8 cellular contexts compared by ENCODE assay signal in genomic region chr20:62301111-62301668, GRCh38. TPM values are rescaled to one million over a fixed set of nuclear protein-coding genes. Genes with fewer than 3 reads are reported as not detected.
DNase-seq lines count a peak whose midpoint lies in the region; ATAC-seq and TF ChIP-seq lines count a peak whose summit lies in the region.

No MANE protein-coding gene starts in this region.

- H3K4me1 Mint-ChIP-seq in stimulated activated naive CD8-positive, alpha-beta T cell treated with anti-CD3 and anti-CD28 coated beads, Interleukin-15, Interleukin-2, amounts not matched to agents 100 ng/mL and 50 ng/mL, for 24 hours (ENCODE audit: low read depth): peaks cover 23% of the 10 kb centered on the region
- H3K4me1 Mint-ChIP-seq in stimulated activated naive CD8-positive, alpha-beta T cell treated with anti-CD3 and anti-CD28 coated beads, Interleukin-15, amount 100 ng/mL, for 72 hours: peaks cover 45% of the 10 kb centered on the region
- H3K4me1 Mint-ChIP-seq in activated T-helper 2 cell treated with anti-CD3 and anti-CD28 coated beads, Interferon-gamma antibody, Interleukin-2, Interleukin-4, amounts not matched to agents 10 μg/mL and 5 μg/mL and 100 μg/mL, durations not matched to agents 14 hours and 24 hours and 36 hours (ENCODE audit: low read depth): peaks cover 13% of the 10 kb centered on the region
- H3K4me1 Mint-ChIP-seq in mesothelial cell of epicardium: peaks cover 15% of the 10 kb centered on the region

- no peak for TF ChIP-seq CTCF in mesothelial cell of epicardium (IDR thresholded peaks at IDR 0.05; ENCODE audit: unreplicated experiment)

- DNase-seq in stimulated activated naive CD8-positive, alpha-beta T cell treated with anti-CD3 and anti-CD28 coated beads, Interleukin-15, amount 100 ng/mL, for 72 hours: no peak
- no peak for DNase-seq in activated T-helper 2 cell treated with anti-CD3 and anti-CD28 coated beads, Interferon-gamma antibody, Interleukin-2, Interleukin-4, amounts not matched to agents 10 μg/mL and 5 μg/mL and 100 μg/mL, durations not matched to agents 14 hours and 24 hours and 36 hours (ENCODE audit: low spot score)
- DNase-seq in mesothelial cell of epicardium (ENCODE audit: low spot score in 2 of 2, unreplicated experiment in 2 of 2): no peak
- no peak for DNase-seq in AG20443 (ENCODE audit: low spot score)

- peak overlapping the region; percentile 61 for H3K4me3 Mint-ChIP-seq in stimulated activated naive CD8-positive, alpha-beta T cell treated with anti-CD3 and anti-CD28 coated beads, Interleukin-15, Interleukin-2, amounts not matched to agents 100 ng/mL and 50 ng/mL, for 24 hours
- H3K4me3 Mint-ChIP-seq in stimulated activated naive CD8-positive, alpha-beta T cell treated with anti-CD3 and anti-CD28 coated beads, Interleukin-15, amount 100 ng/mL, for 72 hours: no peak overlapping the region
- H3K4me3 Mint-ChIP-seq in activated T-helper 2 cell treated with anti-CD3 and anti-CD28 coated beads, Interferon-gamma antibody, Interleukin-2, Interleukin-4, amounts not matched to agents 10 μg/mL and 5 μg/mL and 100 μg/mL, durations not matched to agents 14 hours and 24 hours and 36 hours (ENCODE audit: low read depth): peak overlapping the region; percentile 93
- peak overlapping the region; percentile 50 for H3K4me3 Mint-ChIP-seq in mesothelial cell of epicardium

- intact Hi-C loops in activated T-helper 2 cell treated with anti-CD3 and anti-CD28 coated beads, Interferon-gamma antibody, Interleukin-2, Interleukin-4, amounts not matched to agents 10 μg/mL and 5 μg/mL and 100 μg/mL, durations not matched to agents 14 hours and 24 hours and 36 hours (cut with micrococcal nuclease): loop anchor here (5.0 kb wide), 4 partner anchors 179 to 491 kb away; partner anchors contain the start of genes LSM14B and TAF4

- peaks cover 24% of the 10 kb centered on the region for H3K36me3 Mint-ChIP-seq in stimulated activated naive CD8-positive, alpha-beta T cell treated with anti-CD3 and anti-CD28 coated beads, Interleukin-15, Interleukin-2, amounts not matched to agents 100 ng/mL and 50 ng/mL, for 24 hours (ENCODE audit: low read depth)
- H3K36me3 Mint-ChIP-seq in activated T-helper 2 cell treated with anti-CD3 and anti-CD28 coated beads, Interferon-gamma antibody, Interleukin-2, Interleukin-4, amounts not matched to agents 10 μg/mL and 5 μg/mL and 100 μg/mL, durations not matched to agents 14 hours and 24 hours and 36 hours (ENCODE audit: low read depth): peaks cover 27% of the 10 kb centered on the region
- peaks cover 3% of the 10 kb centered on the region for H3K36me3 Mint-ChIP-seq in mesothelial cell of epicardium

- H3K27me3 Mint-ChIP-seq in stimulated activated naive CD8-positive, alpha-beta T cell treated with anti-CD3 and anti-CD28 coated beads, Interleukin-15, Interleukin-2, amounts not matched to agents 100 ng/mL and 50 ng/mL, for 24 hours: no peaks in the 10 kb centered on the region
- no peaks in the 10 kb centered on the region for H3K27me3 Mint-ChIP-seq in stimulated activated naive CD8-positive, alpha-beta T cell treated with anti-CD3 and anti-CD28 coated beads, Interleukin-15, amount 100 ng/mL, for 72 hours
- H3K27me3 Mint-ChIP-seq in activated T-helper 2 cell treated with anti-CD3 and anti-CD28 coated beads, Interferon-gamma antibody, Interleukin-2, Interleukin-4, amounts not matched to agents 10 μg/mL and 5 μg/mL and 100 μg/mL, durations not matched to agents 14 hours and 24 hours and 36 hours (ENCODE audit: low read depth): no peaks in the 10 kb centered on the region
- no peaks in the 10 kb centered on the region for H3K27me3 Mint-ChIP-seq in mesothelial cell of epicardium (ENCODE audit: low read depth)

- H3K27ac Mint-ChIP-seq in stimulated activated naive CD8-positive, alpha-beta T cell treated with anti-CD3 and anti-CD28 coated beads, Interleukin-15, Interleukin-2, amounts not matched to agents 100 ng/mL and 50 ng/mL, for 24 hours: no peak overlapping the region
- no peak overlapping the region for H3K27ac Mint-ChIP-seq in stimulated activated naive CD8-positive, alpha-beta T cell treated with anti-CD3 and anti-CD28 coated beads, Interleukin-15, amount 100 ng/mL, for 72 hours
- H3K27ac Mint-ChIP-seq in activated T-helper 2 cell treated with anti-CD3 and anti-CD28 coated beads, Interferon-gamma antibody, Interleukin-2, Interleukin-4, amounts not matched to agents 10 μg/mL and 5 μg/mL and 100 μg/mL, durations not matched to agents 14 hours and 24 hours and 36 hours: peak overlapping the region; percentile 66
- H3K27ac Mint-ChIP-seq in mesothelial cell of epicardium: peak overlapping the region; percentile 72

- H3K9me3 Mint-ChIP-seq in stimulated activated naive CD8-positive, alpha-beta T cell treated with anti-CD3 and anti-CD28 coated beads, Interleukin-15, Interleukin-2, amounts not matched to agents 100 ng/mL and 50 ng/mL, for 24 hours: no peaks in the 10 kb centered on the region
- no peaks in the 10 kb centered on the region for H3K9me3 Mint-ChIP-seq in stimulated activated naive CD8-positive, alpha-beta T cell treated with anti-CD3 and anti-CD28 coated beads, Interleukin-15, amount 100 ng/mL, for 72 hours
- no peaks in the 10 kb centered on the region for H3K9me3 Mint-ChIP-seq in activated T-helper 2 cell treated with anti-CD3 and anti-CD28 coated beads, Interferon-gamma antibody, Interleukin-2, Interleukin-4, amounts not matched to agents 10 μg/mL and 5 μg/mL and 100 μg/mL, durations not matched to agents 14 hours and 24 hours and 36 hours
- no peaks in the 10 kb centered on the region for H3K9me3 Mint-ChIP-seq in mesothelial cell of epicardium

- ATAC-seq in stimulated activated naive CD8-positive, alpha-beta T cell treated with anti-CD3 and anti-CD28 coated beads, Interleukin-15, amount 100 ng/mL, for 72 hours: no peak
- no peak for ATAC-seq in GM21390 (IDR thresholded peaks at IDR 0.05; ENCODE audit: unreplicated experiment)
- ATAC-seq in HG03520 (IDR thresholded peaks at IDR 0.05; ENCODE audit: unreplicated experiment): no peak
- no peak for ATAC-seq in GM19452 (IDR thresholded peaks at IDR 0.05; ENCODE audit: unreplicated experiment)

RNA-seq across cellular contexts. Expression of gene ADRM1, which starts 1.6 kb away (rescaled TPM):
- total RNA-seq in activated T-helper 2 cell treated with anti-CD3 and anti-CD28 coated beads, Interferon-gamma antibody, Interleukin-2, Interleukin-4, amounts not matched to agents 10 μg/mL and 5 μg/mL and 100 μg/mL, durations not matched to agents 14 hours and 24 hours and 36 hours: 152 and 171 TPM in 2 replicates
- total RNA-seq in mesothelial cell of epicardium: 58.8 to 60.8 TPM (median 59.0 TPM) in 3 replicates

Comparison
In these comparisons a context has a peak if more than half of its experiments do, and no peak if none do; other contexts are left out.
1. H3K4me3 Mint-ChIP-seq: peak in stimulated activated naive CD8-positive, alpha-beta T cell treated with anti-CD3 and anti-CD28 coated beads, Interleukin-15, Interleukin-2, amounts not matched to agents 100 ng/mL and 50 ng/mL, for 24 hours (single experiment), activated T-helper 2 cell treated with anti-CD3 and anti-CD28 coated beads, Interferon-gamma antibody, Interleukin-2, Interleukin-4, amounts not matched to agents 10 μg/mL and 5 μg/mL and 100 μg/mL, durations not matched to agents 14 hours and 24 hours and 36 hours (single experiment) and mesothelial cell of epicardium (single experiment); none in stimulated activated naive CD8-positive, alpha-beta T cell treated with anti-CD3 and anti-CD28 coated beads, Interleukin-15, amount 100 ng/mL, for 72 hours (0 of 2).
2. H3K27ac Mint-ChIP-seq: peak in activated T-helper 2 cell treated with anti-CD3 and anti-CD28 coated beads, Interferon-gamma antibody, Interleukin-2, Interleukin-4, amounts not matched to agents 10 μg/mL and 5 μg/mL and 100 μg/mL, durations not matched to agents 14 hours and 24 hours and 36 hours (single experiment) and mesothelial cell of epicardium (single experiment); none in stimulated activated naive CD8-positive, alpha-beta T cell treated with anti-CD3 and anti-CD28 coated beads, Interleukin-15, Interleukin-2, amounts not matched to agents 100 ng/mL and 50 ng/mL, for 24 hours (single experiment) and stimulated activated naive CD8-positive, alpha-beta T cell treated with anti-CD3 and anti-CD28 coated beads, Interleukin-15, amount 100 ng/mL, for 72 hours (0 of 2).